11 cellular contexts compared by ENCODE assay signal in genomic region chr6:132259070-132259469, GRCh38.
DNase-seq lines count a peak whose midpoint lies in the region; ATAC-seq and TF ChIP-seq lines count a peak whose summit lies in the region.
"Had no signal": no experiment of that assay in that cellular context is flagged by ENCODE, and none has a peak within 500 bp of the region (broad histone marks: within the 10 kb centered on the region; RNA-seq: fewer than 3 reads in every experiment).

No MANE protein-coding gene starts in this region.

- no peaks in the 10 kb centered on the region for H3K27me3 Mint-ChIP-seq in nephron progenitor cell (ENCODE audit: low read depth, poor library complexity)

- CTCF ChIA-PET in RWPE1 (lab: Yijun Ruan, JAX): interaction anchor here (1.6 kb wide), 1 partner anchor 20 kb away, joined by 6 read pairs; no protein-coding TSS in a partner anchor

- no peaks in the 10 kb centered on the region for H3K4me1 Mint-ChIP-seq in nephron progenitor cell

- no peak for DNase-seq in GM12864 (ENCODE audit: low read depth)
- peak; percentile 5 for DNase-seq in NB4 (ENCODE audit: low read depth)
- peak; percentile 10 to 51 for DNase-seq in dermis microvascular lymphatic vessel endothelial cell (ENCODE audit: low read depth in 2 of 2)
- DNase-seq in nephron progenitor cell: no peak
- DNase-seq in left lobe of liver (ENCODE audit: low spot score): no peak
- DNase-seq in stimulated activated CD4-positive, alpha-beta T cell treated with anti-CD3 and anti-CD28 coated beads, Interleukin-4, amount 100 ng/mL, for 24 hours: no peak
- DNase-seq in RWPE1 (ENCODE audit: low spot score): no peak
- no peak for DNase-seq in GM13976 (ENCODE audit: low spot score)
- DNase-seq: activated CD4-positive, alpha-beta T cell treated with anti-CD3 and anti-CD28 coated beads for 1 hour; NCI-H774; stimulated activated naive CD8-positive, alpha-beta T cell treated with anti-CD3 and anti-CD28 coated beads, Interleukin-15, Interleukin-2, amounts not matched to agents 100 U/mL and 50 U/mL, for 24 hours had no signal

- in situ Hi-C loops in GM13976 (cut with MboI; ENCODE audit: low sequenced_read_pairs, unreplicated experiment): no loop called here

- H3K4me3 ChIP-seq in GM12864 (ENCODE audit: low read depth, low read length) (no peak overlapping the region), NB4 (ENCODE audit: low read depth, low read length) (no peak overlapping the region)

- no peak for ATAC-seq in left lobe of liver
- ATAC-seq: stimulated activated naive CD8-positive, alpha-beta T cell treated with anti-CD3 and anti-CD28 coated beads, Interleukin-15, Interleukin-2, amounts not matched to agents 100 U/mL and 50 U/mL, for 24 hours had no signal

- TF ChIP-seq CTCF in GM12864 (IDR thresholded peaks at IDR 0.05; ENCODE audit: low read depth, low read length, missing control alignments): peak; percentile 11
- TF ChIP-seq CTCF in NB4 (IDR thresholded peaks at IDR 0.05; ENCODE audit: low read depth, low read length): no peak
- TF ChIP-seq CTCF in nephron progenitor cell (IDR thresholded peaks at IDR 0.05): peak; percentile 11
- no peak for TF ChIP-seq CTCF in RWPE1 (conservative IDR thresholded peaks at IDR 0.05; ENCODE audit: low read depth)
- no peak for TF ChIP-seq CTCF in GM13976 (IDR thresholded peaks at IDR 0.05; ENCODE audit: borderline replicate concordance, control extremely low read depth, extremely low read depth, insufficient read depth, missing control alignments)

- no peak for TF ChIP-seq POLR2A in NB4 (IDR thresholded peaks at IDR 0.05; ENCODE audit: extremely low read depth, insufficient read length)

- no peak overlapping the region for H3K27ac Mint-ChIP-seq in nephron progenitor cell

- H3K4me3 Mint-ChIP-seq in nephron progenitor cell: no peak overlapping the region

- no peaks in the 10 kb centered on the region for H3K36me3 Mint-ChIP-seq in nephron progenitor cell (ENCODE audit: low read depth)

- POLR2A ChIA-PET in RWPE1 (lab: Yijun Ruan, JAX; ENCODE audit: low non-redundant PET): no interaction called here

- H3K27ac ChIP-seq in RWPE1: no peak overlapping the region

- no peaks in the 10 kb centered on the region for H3K9me3 Mint-ChIP-seq in nephron progenitor cell

Comparison
In these comparisons a context has a peak if more than half of its experiments do, and no peak if none do; other contexts are left out.
1. DNase-seq: peak in NB4 (single experiment) and dermis microvascular lymphatic vessel endothelial cell (2 of 2); none in GM12864 (single experiment), nephron progenitor cell (single experiment), left lobe of liver (single experiment), stimulated activated CD4-positive, alpha-beta T cell treated with anti-CD3 and anti-CD28 coated beads, Interleukin-4, amount 100 ng/mL, for 24 hours (single experiment), RWPE1 (single experiment) and GM13976 (single experiment).
2. CTCF ChIP-seq: peak in GM12864 (single experiment) and nephron progenitor cell (single experiment); none in NB4 (single experiment), RWPE1 (single experiment) and GM13976 (single experiment).